8 cellular contexts compared by ENCODE assay signal in the genomic region with DNA sequence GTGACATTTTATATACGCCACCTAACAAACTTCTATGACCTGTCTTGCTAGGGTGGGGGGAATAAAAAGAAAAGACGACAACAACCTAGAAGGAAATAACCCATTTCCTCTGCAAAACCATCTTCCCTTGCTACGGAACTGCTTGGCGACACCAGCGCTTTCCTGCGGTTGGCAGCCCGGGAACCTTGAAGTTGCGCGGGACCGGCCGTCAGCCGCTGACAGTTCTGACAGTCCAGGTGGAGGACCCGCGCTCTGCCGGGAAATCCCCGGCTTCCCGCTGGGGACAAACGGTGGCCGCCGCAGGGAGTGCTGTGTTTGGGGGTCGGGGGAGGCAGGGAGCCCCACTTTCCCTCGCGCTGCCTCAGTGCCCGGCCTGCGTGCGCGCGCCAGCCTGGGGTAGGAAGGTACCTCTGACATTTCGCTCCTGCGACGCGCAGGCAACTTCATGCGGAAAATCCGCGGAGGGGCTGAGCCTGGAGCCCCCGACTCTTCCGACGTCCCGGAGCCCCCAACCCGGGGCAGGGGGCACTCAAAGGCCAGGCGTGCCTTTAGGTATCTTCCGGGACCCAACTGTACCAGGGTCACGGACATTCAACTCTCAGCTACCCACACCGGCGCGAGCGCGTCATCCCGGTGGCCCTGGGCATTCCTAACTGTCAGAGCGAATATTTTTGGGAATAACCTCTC. TPM values are rescaled to one million over a fixed set of nuclear protein-coding genes. Genes with fewer than 3 reads are reported as not detected.
DNase-seq lines count a peak whose midpoint lies in the region; ATAC-seq, FAIRE-seq and TF ChIP-seq lines count a peak whose summit lies in the region.

No MANE protein-coding gene starts in this region.

- H4K20me1 ChIP-seq in Karpas-422 (ENCODE audit: insufficient read depth, low read depth, low read length): no peaks in the 10 kb centered on the region
- H4K20me1 ChIP-seq in endothelial cell of umbilical vein (replicated peaks; ENCODE audit: control insufficient read depth, extremely low read depth, insufficient read depth, low read length): no peaks in the 10 kb centered on the region

- dilution Hi-C loops in endothelial cell of umbilical vein (cut with MboI; ENCODE audit: extremely low pct_ligation_motif_present, low sequenced_read_pairs): no loop called here

- no peaks in the 10 kb centered on the region for H3K9me2 ChIP-seq in Karpas-422 (replicated peaks; ENCODE audit: insufficient read depth, low read length)

- CTCF ChIA-PET in endothelial cell of umbilical vein (lab: Charles Lee): interaction anchor here (0.7 to 8.5 kb wide), 5 partner anchors 11 to 108 kb away, joined by 3 to 104 read pairs (median 5); no protein-coding TSS in a partner anchor

- H3K4me3 ChIP-seq in Karpas-422 (ENCODE audit: low read length): peak overlapping the region; percentile 95
- peak overlapping the region; percentile 8 to 53 (median 38) for H3K4me3 ChIP-seq in endothelial cell of umbilical vein (replicated peaks in 1 of 3; ENCODE audit: insufficient read depth in 1 of 3, low read depth in 1 of 3, low read length in 3 of 3)
- H3K4me3 ChIP-seq in thyroid gland (replicated peaks in 1 of 3): peak overlapping the region; percentile 2 to 81 (median 34)

- DNase-seq in COR-L47 (lab: John Stamatoyannopoulos, UW) (peak; percentile 20), Karpas-422 (peak; percentile 74), endothelial cell of umbilical vein (ENCODE audit: low read depth, low spot score) (no peak), thyroid gland (peak; percentile 35 to 61), GOT3 (lab: John Stamatoyannopoulos, UW) (no peak)
- peak; percentile 84 for DNase-seq in activated CD8-positive, alpha-beta memory T cell treated with anti-CD3 and anti-CD28 coated beads for 24 hours

- H3K27me3 ChIP-seq in Karpas-422 (ENCODE audit: low read length) (no peaks in the 10 kb centered on the region), endothelial cell of umbilical vein (ENCODE audit: control insufficient read depth in 2 of 2, insufficient read depth in 2 of 2, low read length in 2 of 2) (no peaks in the 10 kb centered on the region), thyroid gland (no peaks in the 10 kb centered on the region)

- H3K4me1 ChIP-seq in Karpas-422 (ENCODE audit: low read length) (peaks cover 67% of the 10 kb centered on the region), endothelial cell of umbilical vein (ENCODE audit: control insufficient read depth, extremely low read depth, insufficient read depth, low read length) (peaks cover 15% of the 10 kb centered on the region), thyroid gland (peaks cover 3 to 8% of the 10 kb centered on the region in 2 donors)

- H3K27me3 Mint-ChIP-seq in nephron (ENCODE audit: low read depth): peaks cover 80% of the 10 kb centered on the region

- no peaks in the 10 kb centered on the region for H3K9me3 Mint-ChIP-seq in nephron

- H2AFZ ChIP-seq in Karpas-422 (ENCODE audit: low read length) (no peak overlapping the region), endothelial cell of umbilical vein (ENCODE audit: low read depth, low read length) (peak overlapping the region; percentile 37)

- H3K36me3 ChIP-seq in Karpas-422 (ENCODE audit: insufficient read depth, low read length): peaks cover 10% of the 10 kb centered on the region
- H3K36me3 ChIP-seq in endothelial cell of umbilical vein (ENCODE audit: control insufficient read depth in 2 of 2, extremely low read depth in 1 of 2, insufficient read depth in 2 of 2, low read length in 2 of 2): no peaks in the 10 kb centered on the region
- H3K36me3 ChIP-seq in thyroid gland: no peaks in the 10 kb centered on the region

- TF ChIP-seq CTCF in endothelial cell of umbilical vein (IDR thresholded peaks at IDR 0.05; ENCODE audit: extremely low read depth in 1 of 2, insufficient read depth in 1 of 2, low read depth in 1 of 2, low read length in 2 of 2) (no peak), nephron (IDR thresholded peaks at IDR 0.05; ENCODE audit: unreplicated experiment in 3 of 3) (no peak), thyroid gland (IDR thresholded peaks at IDR 0.05) (no peak)

- no peak overlapping the region for H3K27ac Mint-ChIP-seq in nephron

- peak overlapping the region; percentile 97 for H3K27ac ChIP-seq in Karpas-422 (ENCODE audit: low read length)
- H3K27ac ChIP-seq in endothelial cell of umbilical vein (ENCODE audit: insufficient read depth, low read depth, low read length): no peak overlapping the region
- H3K27ac ChIP-seq in thyroid gland: peak overlapping the region in 1 of 3 donors; percentile 15

- H3K4me3 Mint-ChIP-seq in nephron: peak overlapping the region; percentile 84 to 89 (median 88)

- peaks cover 65% of the 10 kb centered on the region for H3K79me2 ChIP-seq in Karpas-422 (ENCODE audit: low read length)
- no peaks in the 10 kb centered on the region for H3K79me2 ChIP-seq in endothelial cell of umbilical vein (ENCODE audit: control insufficient read depth, insufficient read depth, low read length)

- peak overlapping the region; percentile 99 for H3K9ac ChIP-seq in Karpas-422 (ENCODE audit: low read length)
- peak overlapping the region; percentile 51 for H3K9ac ChIP-seq in endothelial cell of umbilical vein (replicated peaks; ENCODE audit: extremely low read depth, insufficient read depth, low read length)

- TF ChIP-seq POLR2A in endothelial cell of umbilical vein (IDR thresholded peaks at IDR 0.05; ENCODE audit: low read depth, low read length): no peak
- no peak for TF ChIP-seq POLR2A in thyroid gland (IDR thresholded peaks at IDR 0.05)

- WGBS in thyroid gland, 2 donors: 1 to 2% methylated on average over 34 to 36 of the region's 50 CpGs

- H3K4me1 Mint-ChIP-seq in nephron: peaks cover 11% of the 10 kb centered on the region

- H3K9me3 ChIP-seq in Karpas-422 (ENCODE audit: low read length): no peaks in the 10 kb centered on the region
- no peaks in the 10 kb centered on the region for H3K9me3 ChIP-seq in endothelial cell of umbilical vein (replicated peaks; ENCODE audit: control insufficient read depth, insufficient read depth, low read length)
- no peaks in the 10 kb centered on the region for H3K9me3 ChIP-seq in thyroid gland

- no peaks in the 10 kb centered on the region for H3K36me3 Mint-ChIP-seq in nephron (ENCODE audit: low read depth)

- no peaks in the 10 kb centered on the region for H3K9me1 ChIP-seq in endothelial cell of umbilical vein (replicated peaks; ENCODE audit: control insufficient read depth, extremely low read depth, insufficient read depth, low read length)

- TSS peak; percentile 46 for BruUV-seq in endothelial cell of umbilical vein (replicated peaks; lab: Mats Ljungman, UMichigan)

- peak overlapping the region; percentile 87 for H3K4me2 ChIP-seq in Karpas-422 (ENCODE audit: low read depth, low read length, poor library complexity, severe bottlenecking)
- H3K4me2 ChIP-seq in endothelial cell of umbilical vein (ENCODE audit: insufficient read depth, low read length): peak overlapping the region; percentile 72

- peak; percentile 47 for FAIRE-seq in endothelial cell of umbilical vein (lab: Jason Lieb, UNC)

- intact Hi-C loops in endothelial cell of umbilical vein (cut with micrococcal nuclease): no loop called here
- intact Hi-C loops in thyroid gland (cut with DNase I): no loop called here

- ATAC-seq in HG02610 (IDR thresholded peaks at IDR 0.05; ENCODE audit: unreplicated experiment): no peak

- POLR2A ChIA-PET in endothelial cell of umbilical vein (lab: Charles Lee): interaction anchor here (0.6 kb wide), 1 partner anchor 58 kb away, joined by 3 read pairs; no protein-coding TSS in a partner anchor

TF ChIP-seq in endothelial cell of umbilical vein, 7 proteins besides CTCF, POLR2A, EP300 and RAD21 (continues in another document):
- TF ChIP-seq POLR2AphosphoS5 (IDR thresholded peaks at IDR 0.05; ENCODE audit: insufficient read depth, low read depth, low read length): no peak
- no peak for TF ChIP-seq MYC (IDR thresholded peaks at IDR 0.05; ENCODE audit: low read depth, low read length)
- TF ChIP-seq JUN (IDR thresholded peaks at IDR 0.05; ENCODE audit: borderline replicate concordance, insufficient read depth, insufficient read length, low read depth): no peak

RNA-seq across cellular contexts. Expression of gene SLC16A6, which starts 0.5 kb away (rescaled TPM):
- total RNA-seq in Karpas-422 (2014; rRNA removed; shearing (Covaris generic); ENCODE audit: low replicate concordance): 44.7 and 59.9 TPM in 2 replicates
- total RNA-seq in endothelial cell of umbilical vein (0.74 and 0.91 TPM in 2 replicates), thyroid gland (1 to 10 TPM in 1 of 4 donors, under 1 TPM in 3; 0.13 to 1.8 (median 0.46) TPM)
- 0.60 and 0.65 TPM in 2 replicates for polyA plus RNA-seq in endothelial cell of umbilical vein
- polyA plus RNA-seq in endothelial cell of umbilical vein (2011; cell fraction: cytosol; rRNA removed): 0.24 and 0.34 TPM in 2 replicates
- polyA plus RNA-seq in endothelial cell of umbilical vein (2011; cell fraction: nucleus; rRNA removed): 0.55 and 0.65 TPM in 2 replicates
- polyA plus RNA-seq in endothelial cell of umbilical vein (2012): 0.76 and 1.1 TPM in 2 replicates
- polyA minus RNA-seq in endothelial cell of umbilical vein: 2.0 and 2.2 TPM in 2 replicates
- polyA minus RNA-seq in endothelial cell of umbilical vein (2011; cell fraction: cytosol; rRNA and poly(A)+ RNA removed): 80.2 TPM
- polyA minus RNA-seq in endothelial cell of umbilical vein (2011; cell fraction: nucleus; rRNA and poly(A)+ RNA removed): 0.67 and 1.2 TPM in 2 replicates

RNA-seq across cellular contexts. Expression of gene ARSG, which starts 0.9 kb away (rescaled TPM):
- 47.1 and 63.2 TPM in 2 replicates for total RNA-seq in Karpas-422 (2014; rRNA removed; shearing (Covaris generic); ENCODE audit: low replicate concordance)
- total RNA-seq in endothelial cell of umbilical vein: 5.1 and 7.0 TPM in 2 replicates
- polyA plus RNA-seq in endothelial cell of umbilical vein: 3.9 TPM in 2 replicates
- 2.7 and 2.8 TPM in 2 replicates for polyA plus RNA-seq in endothelial cell of umbilical vein (2011; cell fraction: cytosol; rRNA removed)
- polyA plus RNA-seq in endothelial cell of umbilical vein (2011; cell fraction: nucleus; rRNA removed): 6.0 and 6.1 TPM in 2 replicates
- polyA plus RNA-seq in endothelial cell of umbilical vein (2012): 3.1 and 3.8 TPM in 2 replicates
- 4.8 and 6.7 TPM in 2 replicates for polyA minus RNA-seq in endothelial cell of umbilical vein
- 9.7 TPM for polyA minus RNA-seq in endothelial cell of umbilical vein (2011; cell fraction: cytosol; rRNA and poly(A)+ RNA removed)
- 4.3 and 7.6 TPM in 2 replicates for polyA minus RNA-seq in endothelial cell of umbilical vein (2011; cell fraction: nucleus; rRNA and poly(A)+ RNA removed)
- 10 to 100 TPM in 3 of 4 donors, 1 to 10 TPM in 1; 9.1 to 28.3 (median 18.1) TPM for total RNA-seq in thyroid gland

RNA-seq across cellular contexts. Expression of gene AMZ2, which starts 42.6 kb away (rescaled TPM):
- total RNA-seq in Karpas-422 (2014; rRNA removed; shearing (Covaris generic); ENCODE audit: low replicate concordance): 66.7 and 136 TPM in 2 replicates
- total RNA-seq in endothelial cell of umbilical vein: 53.7 and 57.3 TPM in 2 replicates
- polyA plus RNA-seq in endothelial cell of umbilical vein: 37.0 and 46.7 TPM in 2 replicates
- 51.2 and 52.4 TPM in 2 replicates for polyA plus RNA-seq in endothelial cell of umbilical vein (2011; cell fraction: cytosol; rRNA removed)
- polyA plus RNA-seq in endothelial cell of umbilical vein (2011; cell fraction: nucleus; rRNA removed): 52.2 and 59.6 TPM in 2 replicates
- 78.2 and 107 TPM in 2 replicates for polyA plus RNA-seq in endothelial cell of umbilical vein (2012)
- polyA minus RNA-seq in endothelial cell of umbilical vein: 24.3 and 25.3 TPM in 2 replicates
- polyA minus RNA-seq in endothelial cell of umbilical vein (2011; cell fraction: cytosol; rRNA and poly(A)+ RNA removed): 18.4 TPM
- polyA minus RNA-seq in endothelial cell of umbilical vein (2011; cell fraction: nucleus; rRNA and poly(A)+ RNA removed): 20.9 and 22.9 TPM in 2 replicates
- total RNA-seq in thyroid gland: 10 to 100 TPM; 25.0 to 72.1 (median 63.1) TPM

Comparison
In these comparisons a context has a peak if more than half of its experiments do, and no peak if none do; other contexts are left out.
1. DNase-seq: peak in COR-L47 (single experiment), Karpas-422 (single experiment), activated CD8-positive, alpha-beta memory T cell treated with anti-CD3 and anti-CD28 coated beads for 24 hours (single experiment) and thyroid gland (2 of 2); none in endothelial cell of umbilical vein (single experiment) and GOT3 (single experiment).
2. H3K4me3 ChIP-seq: peak in every context shown above with its lines; median percentile 95 in Karpas-422; 38 in endothelial cell of umbilical vein; 34 in thyroid gland.
3. RNA of gene SLC16A6, which starts 0.5 kb away (total RNA-seq): 44.7 to 59.9 TPM in Karpas-422; 0.74 to 0.91 TPM in endothelial cell of umbilical vein and 0.13 to 1.8 TPM in thyroid gland; every median in the first group is over 10 times any median in the second.